8 cellular contexts compared by ENCODE assay signal in the genomic region with DNA sequence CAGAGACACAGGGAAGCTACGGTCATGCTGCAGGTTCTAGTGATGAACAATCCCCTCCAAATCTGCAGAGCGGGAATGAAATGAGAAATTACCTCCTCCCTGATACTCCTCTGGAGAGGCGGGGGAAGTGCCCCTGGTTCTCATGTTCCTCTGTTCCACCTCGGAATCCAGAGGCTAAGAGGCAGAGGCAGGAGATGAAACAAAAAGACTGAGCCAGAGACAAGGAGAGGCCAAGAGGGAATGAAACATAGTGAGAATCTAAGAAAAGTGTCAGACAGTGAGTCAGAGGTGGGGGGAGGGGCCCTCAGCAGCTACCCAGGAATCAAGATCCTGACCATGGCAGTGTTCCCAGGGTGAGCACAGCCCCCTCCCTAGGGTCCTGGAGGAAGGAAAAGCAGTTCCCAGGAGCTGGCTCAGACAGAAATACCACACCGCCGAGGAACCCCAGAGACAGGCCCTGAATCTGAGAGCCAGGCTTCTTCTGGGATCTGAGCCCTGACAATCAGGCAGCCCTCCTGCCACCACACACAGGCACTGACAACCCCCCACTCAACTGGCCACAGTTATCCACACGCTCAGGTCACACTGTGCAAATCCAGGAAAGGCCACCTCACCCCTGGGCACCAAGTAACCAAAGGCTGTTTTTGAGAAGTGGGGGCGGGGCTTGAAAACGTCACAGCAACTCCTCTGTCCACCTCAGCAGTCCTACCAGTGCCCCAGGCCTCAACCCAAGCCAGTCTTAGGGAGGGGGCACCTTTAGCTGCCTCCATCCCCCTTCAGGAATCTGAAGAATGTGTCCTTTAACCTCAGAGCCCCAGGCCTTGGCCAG. TPM values are rescaled to one million over a fixed set of nuclear protein-coding genes. Genes with fewer than 3 reads are reported as not detected.
A peak's percentile ranks its signal among the peaks of the same experiment; 100 is the strongest.
DNase-seq lines count a peak whose midpoint lies in the region; ATAC-seq and TF ChIP-seq lines count a peak whose summit lies in the region.

No MANE protein-coding gene starts in this region.

- TF ChIP-seq CTCF in WERI-Rb-1 (IDR thresholded peaks at IDR 0.05; ENCODE audit: low read depth, low read length) = no peak

- DNase-seq in Ammon's horn (ENCODE audit: low spot score) (peak; percentile 72), HT-29 (ENCODE audit: low spot score) (peak; percentile 54), WERI-Rb-1 (peak; percentile 51), dermis blood vessel endothelial cell (peak; percentile 93), left lobe of liver (ENCODE audit: low spot score) (peak; percentile 68), DMS114 treated with DMSO at 0.1 percent for 48 hours (lab: John Stamatoyannopoulos, UW; ENCODE audit: unreplicated experiment) (no peak)
- peak; percentile 80 to 83 for DNase-seq in stimulated activated CD4-positive, alpha-beta T cell treated with anti-CD3 and anti-CD28 coated beads, Interleukin-2, amount 100 ng/mL, for 24 hours

- peak overlapping the region; percentile 15 for H3K4me3 ChIP-seq in WERI-Rb-1 (ENCODE audit: low read depth, low read length)

- peaks cover 9% of the 10 kb centered on the region for H3K36me3 ChIP-seq in WERI-Rb-1

- peak; percentile 3 for ATAC-seq in left lobe of liver
- no peak for ATAC-seq in HG02571 (IDR thresholded peaks at IDR 0.05; ENCODE audit: unreplicated experiment)

- H3K9me3 ChIP-seq in WERI-Rb-1 (ENCODE audit: severe bottlenecking) = no peaks in the 10 kb centered on the region

- peak overlapping the region; percentile 87 for H3K27ac ChIP-seq in WERI-Rb-1

- no peaks in the 10 kb centered on the region for H3K27me3 ChIP-seq in WERI-Rb-1 (ENCODE audit: insufficient read depth, low read depth, severe bottlenecking)

RNA-seq across cellular contexts. Expression of a gene that starts 2.4 kb away (rescaled TPM):
- total RNA-seq in HT-29 (2014; rRNA removed; shearing (Covaris generic)) = 53.6 and 55.3 TPM in 2 replicates
- total RNA-seq in dermis blood vessel endothelial cell = 9.2 and 15.1 TPM in 2 replicates
- 9.0 TPM for total RNA-seq in left lobe of liver

RNA-seq across cellular contexts. Expression of a gene that starts 41.4 kb away (rescaled TPM):
- total RNA-seq in HT-29 (2014; rRNA removed; shearing (Covaris generic)) = not detected in 2 replicates
- total RNA-seq in dermis blood vessel endothelial cell (not detected in 2 replicates), left lobe of liver (not detected)

RNA-seq across cellular contexts. Expression of a gene that starts 43.5 kb away (rescaled TPM):
- 1.6 and 2.1 TPM in 2 replicates for total RNA-seq in HT-29 (2014; rRNA removed; shearing (Covaris generic))
- 1.5 and 1.9 TPM in 2 replicates for total RNA-seq in dermis blood vessel endothelial cell
- 2.3 TPM for total RNA-seq in left lobe of liver

RNA-seq across cellular contexts. Expression of a gene that starts 43.6 kb away (rescaled TPM):
- total RNA-seq in HT-29 (2014; rRNA removed; shearing (Covaris generic)) = 66.5 and 67.1 TPM in 2 replicates
- total RNA-seq in dermis blood vessel endothelial cell (36.4 and 41.2 TPM in 2 replicates), left lobe of liver (39.4 TPM)
